Comparison of ENCODE assay signal across 8 cellular contexts in the genomic region with DNA sequence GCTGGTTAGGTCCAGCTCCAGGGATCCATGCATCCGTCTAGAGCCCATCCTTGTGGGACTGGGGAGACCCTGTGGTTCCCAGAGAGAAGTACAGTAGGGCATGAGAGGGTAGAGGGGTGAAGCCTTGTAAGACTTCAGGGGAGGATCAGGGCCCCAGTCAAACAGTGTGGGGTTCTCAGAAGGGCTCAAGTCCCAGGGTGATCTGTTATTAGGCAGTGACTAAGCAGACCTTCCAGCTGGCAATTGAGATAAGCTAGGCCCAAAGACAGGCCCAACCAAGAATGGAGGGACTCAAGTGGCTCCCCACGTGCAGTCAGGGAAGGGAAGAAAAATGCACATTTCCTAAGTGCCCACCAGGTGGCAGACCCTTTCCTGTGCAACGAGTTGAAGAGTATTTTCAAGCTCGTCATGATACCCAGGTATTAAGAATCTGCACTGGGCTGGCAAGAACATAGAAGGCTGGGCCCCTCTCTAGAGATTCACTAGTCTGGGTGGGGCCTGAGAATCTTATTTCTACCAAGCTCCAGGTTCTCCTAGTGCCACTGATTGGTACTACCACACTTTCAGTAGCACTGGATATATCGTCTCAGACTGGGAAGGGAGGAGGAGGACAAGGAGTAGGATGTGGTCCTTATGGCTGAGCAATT.
DNase-seq lines count a peak whose midpoint lies in the region; ATAC-seq and TF ChIP-seq lines count a peak whose summit lies in the region.

No MANE protein-coding gene starts in this region.

- TF ChIP-seq CTCF in epithelial cell of esophagus (IDR thresholded peaks at IDR 0.05; ENCODE audit: insufficient read depth, low read depth, low read length, missing control alignments) (peak; percentile 66), upper lobe of right lung (IDR thresholded peaks at IDR 0.05) (peak; percentile 62)

- no peaks in the 10 kb centered on the region for H3K4me1 Mint-ChIP-seq in activated CD4-positive, alpha-beta T cell treated with anti-CD3 and anti-CD28 coated beads, Interleukin-2, amount 10 ng/mL, durations not matched to agents 24 days and 14 days

- no peaks in the 10 kb centered on the region for H3K36me3 Mint-ChIP-seq in activated CD4-positive, alpha-beta T cell treated with anti-CD3 and anti-CD28 coated beads, Interleukin-2, amount 10 ng/mL, durations not matched to agents 24 days and 14 days (ENCODE audit: low read depth)

- peak; percentile 59 for DNase-seq in activated CD4-positive, alpha-beta T cell treated with anti-CD3 and anti-CD28 coated beads, Interleukin-2, amount 10 ng/mL, durations not matched to agents 24 days and 14 days
- no peak for DNase-seq in activated CD4-positive, alpha-beta T cell treated with anti-CD3 and anti-CD28 coated beads for 1 hour
- peak; percentile 49 for DNase-seq in HuH-7.5 (ENCODE audit: low spot score)
- DNase-seq in SW480 (ENCODE audit: low spot score) = peak; percentile 44
- DNase-seq in epithelial cell of esophagus (ENCODE audit: low read depth) = peak; percentile 76
- peak; percentile 16 for DNase-seq in mucosa of gallbladder (ENCODE audit: low spot score)
- DNase-seq in upper lobe of right lung = no peak

- no peak overlapping the region for H3K27ac Mint-ChIP-seq in activated CD4-positive, alpha-beta T cell treated with anti-CD3 and anti-CD28 coated beads, Interleukin-2, amount 10 ng/mL, durations not matched to agents 24 days and 14 days

- intact Hi-C loops in activated CD4-positive, alpha-beta T cell treated with anti-CD3 and anti-CD28 coated beads, Interleukin-2, amount 10 ng/mL, durations not matched to agents 24 days and 14 days (cut with micrococcal nuclease) = loop anchor here (2.0 kb wide), 2 partner anchors 51 to 497 kb away; no protein-coding TSS in a partner anchor
- intact Hi-C loops in upper lobe of right lung (cut with DNase I) = no loop called here

- peak; percentile 82 for ATAC-seq in GM21786 (IDR thresholded peaks at IDR 0.05; ENCODE audit: unreplicated experiment)
- peak; percentile 80 for ATAC-seq in upper lobe of right lung

- no peak overlapping the region for H3K4me3 ChIP-seq in epithelial cell of esophagus (ENCODE audit: low read length)
- no peak overlapping the region for H3K4me3 ChIP-seq in upper lobe of right lung

- no peak overlapping the region for H3K27ac ChIP-seq in upper lobe of right lung

- no peaks in the 10 kb centered on the region for H3K9me3 ChIP-seq in upper lobe of right lung

- H3K27me3 Mint-ChIP-seq in activated CD4-positive, alpha-beta T cell treated with anti-CD3 and anti-CD28 coated beads, Interleukin-2, amount 10 ng/mL, durations not matched to agents 24 days and 14 days = peaks cover 4% of the 10 kb centered on the region

- H3K4me1 ChIP-seq in upper lobe of right lung = no peaks in the 10 kb centered on the region

- H3K9me3 Mint-ChIP-seq in activated CD4-positive, alpha-beta T cell treated with anti-CD3 and anti-CD28 coated beads, Interleukin-2, amount 10 ng/mL, durations not matched to agents 24 days and 14 days = no peaks in the 10 kb centered on the region

- no peaks in the 10 kb centered on the region for H3K27me3 ChIP-seq in upper lobe of right lung

- H3K4me3 Mint-ChIP-seq in activated CD4-positive, alpha-beta T cell treated with anti-CD3 and anti-CD28 coated beads, Interleukin-2, amount 10 ng/mL, durations not matched to agents 24 days and 14 days = no peak overlapping the region

- no peaks in the 10 kb centered on the region for H3K36me3 ChIP-seq in upper lobe of right lung

Comparison
In these comparisons a context has a peak if more than half of its experiments do, and no peak if none do; other contexts are left out.
1. DNase-seq: peak in activated CD4-positive, alpha-beta T cell treated with anti-CD3 and anti-CD28 coated beads, Interleukin-2, amount 10 ng/mL, durations not matched to agents 24 days and 14 days (single experiment), HuH-7.5 (single experiment), SW480 (single experiment), epithelial cell of esophagus (single experiment) and mucosa of gallbladder (single experiment); none in activated CD4-positive, alpha-beta T cell treated with anti-CD3 and anti-CD28 coated beads for 1 hour (single experiment) and upper lobe of right lung (single experiment).